Comparison of ENCODE assay signal across 8 cellular contexts in the genomic region with DNA sequence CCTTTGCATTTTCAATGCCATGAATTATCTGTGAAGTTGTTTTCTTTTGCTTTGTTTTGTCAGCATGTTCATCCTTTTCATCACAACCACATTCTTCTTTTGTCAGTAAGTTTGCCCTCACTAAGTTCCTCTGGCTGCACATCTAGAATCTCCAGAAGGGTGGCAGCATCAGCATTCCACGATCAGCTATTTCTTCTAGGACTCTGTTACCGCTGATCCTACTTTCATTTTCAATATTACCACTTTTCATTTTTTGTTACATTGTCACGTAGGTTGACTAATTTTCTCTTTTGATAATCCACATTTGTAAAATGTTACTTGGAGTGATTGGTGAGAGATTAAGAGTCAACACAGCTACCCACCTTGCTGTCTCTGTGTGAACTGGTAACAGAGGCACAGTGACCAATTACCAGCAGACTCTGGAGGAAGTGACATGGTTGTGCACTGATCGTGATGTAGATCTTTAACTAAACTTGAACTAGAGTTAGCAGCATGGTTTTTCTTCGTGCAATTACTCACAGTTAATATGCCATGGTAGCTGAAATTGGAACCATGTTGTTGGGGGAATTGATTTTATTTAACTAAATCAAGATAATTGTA.
DNase-seq lines count a peak whose midpoint lies in the region; ATAC-seq and TF ChIP-seq lines count a peak whose summit lies in the region.

No MANE protein-coding gene starts in this region.

- no peak overlapping the region for H3K9ac ChIP-seq in neuronal stem cell (ENCODE audit: low read depth, low read length, poor library complexity)

- no peak overlapping the region for H4K8ac ChIP-seq in neuronal stem cell (ENCODE audit: low read depth, low read length)

- peak; percentile 45; the same call in 1 of the 2 replicates for TF ChIP-seq CTCF in Panc1 (IDR thresholded peaks at IDR 0.05)
- TF ChIP-seq CTCF in gastrocnemius medialis (IDR thresholded peaks at IDR 0.05 in 4 of 5, conservative IDR thresholded peaks at IDR 0.05 in 1 of 5) = no peak

- H3K9me3 ChIP-seq in Panc1 (ENCODE audit: control insufficient read depth, insufficient read depth, low read depth, low read length) (no peaks in the 10 kb centered on the region), gastrocnemius medialis (no peaks in the 10 kb centered on the region), neuronal stem cell (replicated peaks in 1 of 2; ENCODE audit: control insufficient read depth in 2 of 2, insufficient read depth in 1 of 2, low read depth in 1 of 2, low read length in 2 of 2) (peaks cover 1 to 3% of the 10 kb centered on the region in 2 donors)

- peaks cover 11% of the 10 kb centered on the region for H3K4me1 Mint-ChIP-seq in activated naive CD4-positive, alpha-beta T cell treated with anti-CD3 and anti-CD28 coated beads for 36 hours (ENCODE audit: low read depth)
- H3K4me1 Mint-ChIP-seq in naive thymus-derived CD8-positive, alpha-beta T cell = peaks cover 2 to 11% (median 9%) of the 10 kb centered on the region in 4 donors

- no TSS peak for BruUV-seq in Panc1 (replicated peaks; lab: Mats Ljungman, UMichigan)

- TF ChIP-seq POLR2A in gastrocnemius medialis (IDR thresholded peaks at IDR 0.05) = no peak

- H3K36me3 Mint-ChIP-seq in activated naive CD4-positive, alpha-beta T cell treated with anti-CD3 and anti-CD28 coated beads for 36 hours (ENCODE audit: low read depth) = no peaks in the 10 kb centered on the region
- H3K36me3 Mint-ChIP-seq in naive thymus-derived CD8-positive, alpha-beta T cell = no peaks in the 10 kb centered on the region

- no peak overlapping the region for H3K4ac ChIP-seq in neuronal stem cell (ENCODE audit: low read length)

- no peaks in the 10 kb centered on the region for H3K27me3 Mint-ChIP-seq in activated naive CD4-positive, alpha-beta T cell treated with anti-CD3 and anti-CD28 coated beads for 36 hours (ENCODE audit: low read depth)
- no peaks in the 10 kb centered on the region for H3K27me3 Mint-ChIP-seq in naive thymus-derived CD8-positive, alpha-beta T cell

- H3K23ac ChIP-seq in neuronal stem cell (ENCODE audit: low read depth, low read length, poor library complexity) = no peak overlapping the region

- H3K4me1 ChIP-seq in Panc1 (ENCODE audit: control insufficient read depth, insufficient read depth, low read length) (no peaks in the 10 kb centered on the region), gastrocnemius medialis (no peaks in the 10 kb centered on the region), neuronal stem cell (ENCODE audit: control insufficient read depth in 2 of 2, insufficient read depth in 1 of 2, low read depth in 1 of 2, low read length in 2 of 2) (no peaks in the 10 kb centered on the region)

- H2AK5ac ChIP-seq in neuronal stem cell (ENCODE audit: low read depth, low read length) = no peak overlapping the region

- H3K14ac ChIP-seq in neuronal stem cell (ENCODE audit: low read length) = no peak overlapping the region

- CTCF ChIA-PET in activated naive CD4-positive, alpha-beta T cell treated with anti-CD3 and anti-CD28 coated beads for 36 hours (lab: Charles Lee) = no interaction called here
- CTCF ChIA-PET in Panc1 (lab: Charles Lee) = interaction anchor here (0.5 to 0.6 kb wide), 2 partner anchors 39 to 389 kb away, joined by 3 to 5 read pairs; no protein-coding TSS in a partner anchor

- H3K27ac ChIP-seq in Panc1 (ENCODE audit: low read length) = no peak overlapping the region
- no peak overlapping the region for H3K27ac ChIP-seq in gastrocnemius medialis
- no peak overlapping the region for H3K27ac ChIP-seq in neuronal stem cell (replicated peaks; ENCODE audit: low read length)

- intact Hi-C loops in activated naive CD4-positive, alpha-beta T cell treated with anti-CD3 and anti-CD28 coated beads for 36 hours (cut with micrococcal nuclease) = no loop called here
- intact Hi-C loops in Panc1 (cut with micrococcal nuclease; ENCODE audit: unreplicated experiment) = no loop called here
- intact Hi-C loops in gastrocnemius medialis (cut with DNase I; ENCODE audit: low total_unique reads) = no loop called here

- H3K4me2 ChIP-seq in neuronal stem cell (ENCODE audit: insufficient read depth, low read length, poor library complexity, severe bottlenecking) = no peak overlapping the region

- no peaks in the 10 kb centered on the region for H3K79me1 ChIP-seq in neuronal stem cell (ENCODE audit: low read depth, low read length)

- H2BK12ac ChIP-seq in neuronal stem cell (ENCODE audit: low read length) = no peak overlapping the region

- H3K27me3 ChIP-seq in Panc1 (ENCODE audit: control insufficient read depth, insufficient read depth, low read length) (no peaks in the 10 kb centered on the region), gastrocnemius medialis (no peaks in the 10 kb centered on the region), neuronal stem cell (ENCODE audit: control insufficient read depth in 3 of 3, insufficient read depth in 3 of 3, low read depth in 1 of 3, low read length in 3 of 3) (no peaks in the 10 kb centered on the region)

- H3K36me3 ChIP-seq in Panc1 (ENCODE audit: control insufficient read depth, insufficient read depth, low read length) = no peaks in the 10 kb centered on the region
- no peaks in the 10 kb centered on the region for H3K36me3 ChIP-seq in gastrocnemius medialis
- no peaks in the 10 kb centered on the region for H3K36me3 ChIP-seq in neuronal stem cell (replicated peaks in 1 of 2; ENCODE audit: control insufficient read depth in 2 of 2, insufficient read depth in 2 of 2, low read length in 2 of 2)

- H2BK15ac ChIP-seq in neuronal stem cell (ENCODE audit: low read length) = no peak overlapping the region

- no CpG with 5 or more reads among the region's 5 CpGs for WGBS in neuronal stem cell (ENCODE audit: extremely low coverage in 2 of 2, insufficient read length in 2 of 2, insufficient replicate concordance in 1 of 2), 2 donors

- in situ Hi-C loops in Panc1 (cut with HindIII; ENCODE audit: low pct_unique_long_range_greater_than_20kb, low sequenced_read_pairs) (no loop called here), gastrocnemius medialis (cut with MboI; ENCODE audit: low sequenced_read_pairs in 4 of 4) (no loop called here)

- H4K91ac ChIP-seq in neuronal stem cell (ENCODE audit: low read depth, low read length, poor library complexity) = no peak overlapping the region

- H3K18ac ChIP-seq in neuronal stem cell (ENCODE audit: low read length) = no peak overlapping the region

- peak overlapping the region; percentile 59 for H3K4me3 Mint-ChIP-seq in activated naive CD4-positive, alpha-beta T cell treated with anti-CD3 and anti-CD28 coated beads for 36 hours
- H3K4me3 Mint-ChIP-seq in naive thymus-derived CD8-positive, alpha-beta T cell = peak overlapping the region; percentile 46 to 84 (median 78)

- no peak overlapping the region for H2BK120ac ChIP-seq in neuronal stem cell (ENCODE audit: low read depth, low read length)

- POLR2A ChIA-PET in Panc1 (lab: Charles Lee) = no interaction called here
- POLR2A ChIA-PET in naive thymus-derived CD8-positive, alpha-beta T cell (lab: Charles Lee) = no interaction called here

- H3K4me3 ChIP-seq in Panc1 (ENCODE audit: low read depth in 2 of 2, low read length in 2 of 2) (peak overlapping the region; percentile 26 to 50), gastrocnemius medialis (no peak overlapping the region), neuronal stem cell (ENCODE audit: low read length in 2 of 2) (no peak overlapping the region)

- H2BK5ac ChIP-seq in neuronal stem cell (ENCODE audit: low read length) = no peak overlapping the region

- peak; percentile 5 for DNase-seq in activated naive CD4-positive, alpha-beta T cell treated with anti-CD3 and anti-CD28 coated beads for 36 hours
- DNase-seq in activated naive CD4-positive, alpha-beta T cell (lab: John Stamatoyannopoulos, UW) = no peak
- peak; percentile 13 for DNase-seq in Panc1 (ENCODE audit: low read depth, low spot score)
- DNase-seq in naive thymus-derived CD8-positive, alpha-beta T cell = peak in 2 of 10 donors; percentile 1 to 5
- DNase-seq in gastrocnemius medialis = no peak
- no peak for DNase-seq in UCSD-AML1 (lab: John Stamatoyannopoulos, UW; ENCODE audit: unreplicated experiment)
- DNase-seq in neuronal stem cell (ENCODE audit: low spot score) = no peak

- peak; percentile 67 for ATAC-seq in HG03039 (IDR thresholded peaks at IDR 0.05; ENCODE audit: unreplicated experiment)
- peak; percentile 86 for ATAC-seq in Panc1
- peak in 1 of 2 donors; percentile 35 for ATAC-seq in naive thymus-derived CD8-positive, alpha-beta T cell
- no peak for ATAC-seq in gastrocnemius medialis

- H3K9me3 Mint-ChIP-seq in activated naive CD4-positive, alpha-beta T cell treated with anti-CD3 and anti-CD28 coated beads for 36 hours = peaks cover 13% of the 10 kb centered on the region
- H3K9me3 Mint-ChIP-seq in naive thymus-derived CD8-positive, alpha-beta T cell = peaks cover 2 to 25% (median 18%) of the 10 kb centered on the region in 9 donors

- no peak overlapping the region for H2AFZ ChIP-seq in neuronal stem cell (ENCODE audit: low read length)

- no peak overlapping the region for H3K27ac Mint-ChIP-seq in activated naive CD4-positive, alpha-beta T cell treated with anti-CD3 and anti-CD28 coated beads for 36 hours
- H3K27ac Mint-ChIP-seq in naive thymus-derived CD8-positive, alpha-beta T cell = peak overlapping the region in 8 of 10 donors; percentile 9 to 70 (median 40)

Comparison
In these comparisons a context has a peak if more than half of its experiments do, and no peak if none do; other contexts are left out.
1. DNase-seq: peak in activated naive CD4-positive, alpha-beta T cell treated with anti-CD3 and anti-CD28 coated beads for 36 hours (single experiment) and Panc1 (single experiment); none in activated naive CD4-positive, alpha-beta T cell (0 of 4), gastrocnemius medialis (0 of 2), UCSD-AML1 (single experiment) and neuronal stem cell (single experiment).
2. ATAC-seq: peak in HG03039 (single experiment) and Panc1 (single experiment); none in gastrocnemius medialis (0 of 2).
3. H3K4me3 ChIP-seq: peak in Panc1 (2 of 2); none in gastrocnemius medialis (0 of 4) and neuronal stem cell (0 of 2).